In genomic region chr15:83304861-83305661, GRCh38 we compare ENCODE assay signal across 1 cellular context.
TF ChIP-seq lines count a peak whose summit lies in the region.

No MANE protein-coding gene starts in this region.

TF ChIP-seq in H1, 55 proteins besides CTCF, POLR2A, EP300 and RAD21:
- TF ChIP-seq SUZ12 (IDR thresholded peaks at IDR 0.05; ENCODE audit: low read length) (peak; percentile 35; the same call in 1 of the 2 replicates), SAP30 (IDR thresholded peaks at IDR 0.05; ENCODE audit: insufficient read depth, insufficient replicate concordance, low read length) (no peak)
